Comparison of ENCODE assay signal across 8 cellular contexts in the genomic region with DNA sequence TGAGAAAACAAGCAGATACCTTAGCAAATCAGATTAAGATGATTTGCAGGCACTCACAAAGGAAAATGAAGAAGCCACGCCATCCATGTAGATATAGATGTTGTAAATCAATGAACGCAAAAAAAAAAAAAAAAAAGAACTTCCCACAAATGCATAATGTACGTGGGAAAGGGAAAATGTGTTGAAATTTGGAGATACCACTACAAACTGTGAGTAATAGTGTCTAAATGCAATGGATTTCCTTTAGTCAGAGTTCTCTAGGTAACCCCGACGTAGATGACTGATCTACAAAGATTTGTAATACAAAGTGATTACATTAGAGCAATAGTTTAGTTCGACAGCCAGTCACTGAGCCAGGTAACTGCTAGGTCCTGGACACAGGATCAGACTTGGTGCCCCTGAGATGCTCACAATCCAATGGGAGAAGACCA. TPM values are rescaled to one million over a fixed set of nuclear protein-coding genes. Genes with fewer than 3 reads are reported as not detected.
DNase-seq lines count a peak whose midpoint lies in the region; TF ChIP-seq lines count a peak whose summit lies in the region.

No MANE protein-coding gene starts in this region.

- peak overlapping the region; percentile 83 to 95 (median 85) for H3K4me3 Mint-ChIP-seq in brain

- H3K4me1 ChIP-seq in HUES48 (ENCODE audit: control insufficient read depth, insufficient read depth, low read length): no peaks in the 10 kb centered on the region
- peaks cover 13% of the 10 kb centered on the region for H3K4me1 ChIP-seq in mucosa of stomach (ENCODE audit: control insufficient read depth, insufficient read depth, low read length)

- H3K27ac Mint-ChIP-seq in brain: peak overlapping the region; percentile 78 to 95 (median 89)

- DNase-seq in NCI-H1105 treated with DMSO at 0.1 percent for 48 hours (lab: John Stamatoyannopoulos, UW) (no peak), NCI-H187 (lab: John Stamatoyannopoulos, UW) (no peak), LoVo (ENCODE audit: low spot score) (no peak)
- DNase-seq in effector CD8-positive, alpha-beta T cell (lab: John Stamatoyannopoulos, UW): no peak

- H3K4me1 Mint-ChIP-seq in brain: peaks cover 48% of the 10 kb centered on the region

- H3K9ac ChIP-seq in HUES48 (ENCODE audit: low read depth, low read length): no peak overlapping the region
- peak overlapping the region; percentile 31 for H3K9ac ChIP-seq in mucosa of stomach (ENCODE audit: low read length)

- H3K9me3 ChIP-seq in HUES48 (ENCODE audit: control insufficient read depth, insufficient read depth, low read length) (no peaks in the 10 kb centered on the region), mucosa of stomach (ENCODE audit: control insufficient read depth, low read length) (no peaks in the 10 kb centered on the region)

- H3K36me3 ChIP-seq in HUES48 (ENCODE audit: control insufficient read depth, insufficient read depth, low read length): no peaks in the 10 kb centered on the region
- H3K36me3 ChIP-seq in mucosa of stomach (ENCODE audit: control insufficient read depth, insufficient read depth, low read length): no peaks in the 10 kb centered on the region

- H3K27me3 ChIP-seq in HUES48 (ENCODE audit: control insufficient read depth, insufficient read depth, low read length): no peaks in the 10 kb centered on the region
- H3K27me3 ChIP-seq in mucosa of stomach (ENCODE audit: control insufficient read depth, insufficient read depth, low read length): no peaks in the 10 kb centered on the region

- peaks cover 9% of the 10 kb centered on the region for H3K27me3 Mint-ChIP-seq in brain

- peak overlapping the region; percentile 97 for H3K27ac ChIP-seq in 22Rv1
- H3K27ac ChIP-seq in HUES48 (ENCODE audit: low read depth, low read length): no peak overlapping the region

- H3K36me3 Mint-ChIP-seq in brain: peaks cover 24% of the 10 kb centered on the region

- H3K9me3 Mint-ChIP-seq in brain: peaks cover 0 to 32% (median 11%) of the 10 kb centered on the region in 5 experiments

- TF ChIP-seq CTCF in 22Rv1 (IDR thresholded peaks at IDR 0.05) (no peak), brain (conservative IDR thresholded peaks at IDR 0.05) (no peak)

- H3K4me3 ChIP-seq in HUES48 (ENCODE audit: low read depth, low read length): peak overlapping the region; percentile 70
- H3K4me3 ChIP-seq in mucosa of stomach (ENCODE audit: low read length): no peak overlapping the region

RNA-seq across cellular contexts. Expression of a gene that starts 0.8 kb away (rescaled TPM):
- 35.2 TPM for polyA plus RNA-seq in brain (ENCODE audit: insufficient read depth, low read depth, low replicate concordance)

RNA-seq across cellular contexts. Expression of a gene that starts 4.3 kb away (rescaled TPM):
- 527 TPM for polyA plus RNA-seq in brain (ENCODE audit: insufficient read depth, low read depth, low replicate concordance)

RNA-seq across cellular contexts. Expression of a gene that starts 21.7 kb away (rescaled TPM):
- polyA plus RNA-seq in brain (ENCODE audit: insufficient read depth, low read depth, low replicate concordance): not detected

RNA-seq across cellular contexts. Expression of a gene that starts 37.2 kb away (rescaled TPM):
- 32.1 TPM for polyA plus RNA-seq in brain (ENCODE audit: insufficient read depth, low read depth, low replicate concordance)
